Comparison of ENCODE assay signal across 1 cellular context in the genomic region with DNA sequence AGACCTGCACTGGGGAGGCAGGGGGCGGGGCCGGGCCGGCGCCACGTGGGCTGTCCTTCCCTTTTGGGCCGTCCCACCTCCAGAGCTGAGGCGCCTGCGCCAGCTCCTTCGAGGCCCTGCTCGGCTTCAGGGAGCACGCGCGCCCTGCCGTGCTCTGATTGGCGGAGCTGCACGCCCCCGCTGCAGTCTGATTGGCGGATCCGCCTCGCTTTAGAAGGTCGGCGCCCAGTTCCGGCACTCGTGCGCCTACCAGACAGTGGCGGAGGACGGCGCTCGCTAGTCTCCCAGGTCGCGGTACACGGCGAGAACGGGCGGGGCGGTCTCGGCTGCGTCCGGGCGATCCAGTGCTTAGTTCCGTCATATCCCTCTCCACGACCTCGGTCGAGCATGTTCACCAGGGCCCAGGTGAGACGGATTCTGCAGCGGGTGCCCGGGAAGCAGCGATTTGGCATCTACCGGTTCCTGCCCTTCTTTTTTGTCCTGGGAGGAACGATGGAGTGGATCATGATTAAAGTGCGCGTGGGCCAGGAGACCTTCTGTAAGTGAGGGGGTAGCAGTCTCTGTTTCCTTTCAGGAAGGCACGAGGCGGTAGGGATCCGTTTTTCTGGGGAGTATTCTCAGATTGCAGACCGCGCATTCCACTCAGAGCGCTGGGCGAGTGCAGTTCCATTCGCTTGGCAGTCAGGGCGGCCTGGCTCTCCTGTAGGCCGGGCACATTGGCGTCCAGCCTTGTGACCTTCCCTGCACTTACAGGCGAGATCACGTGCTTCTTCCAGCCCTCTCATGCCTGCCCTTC.
TF ChIP-seq lines count a peak whose summit lies in the region.

A gene with protein sequence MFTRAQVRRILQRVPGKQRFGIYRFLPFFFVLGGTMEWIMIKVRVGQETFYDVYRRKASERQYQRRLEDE (plus strand): TSS at position 237 of the 796 bp plus-strand sequence. CDS start 151 bp downstream, at position 388.

TF ChIP-seq in GM23338, 12 proteins besides CTCF, POLR2A, EP300 and RAD21 (continued from another document):
- peak; percentile 100 for TF ChIP-seq POLR2AphosphoS5 (IDR thresholded peaks at IDR 0.05; ENCODE audit: low read depth)
- TF ChIP-seq ZNF114 (CRISPR knock-in tag; IDR thresholded peaks at IDR 0.05): no peak
